ENCODE assay signal across 5 cellular contexts in the genomic region with DNA sequence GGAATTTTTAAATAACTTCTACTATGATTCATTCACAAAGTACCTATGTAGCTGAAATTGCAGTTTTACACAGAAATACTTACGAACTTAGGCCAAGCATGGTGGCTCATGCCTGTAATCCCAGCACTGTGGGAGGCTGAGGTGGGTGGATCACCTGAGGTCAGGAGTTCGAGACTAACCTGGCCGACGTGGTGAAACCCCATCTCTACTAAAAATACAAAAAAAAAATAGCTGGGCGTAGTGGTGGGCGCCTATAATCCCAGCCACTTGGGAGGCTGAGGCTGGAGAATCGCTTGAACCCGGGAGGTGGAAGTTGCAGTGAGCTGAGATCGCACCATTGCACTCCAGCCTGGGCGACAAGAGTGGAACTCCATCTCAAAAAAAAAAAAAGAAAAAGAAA. TPM values are rescaled to one million over a fixed set of nuclear protein-coding genes. Genes with fewer than 3 reads are reported as not detected.
A peak's percentile ranks its signal among the peaks of the same experiment; 100 is the strongest.
DNase-seq lines count a peak whose midpoint lies in the region; ATAC-seq, FAIRE-seq and TF ChIP-seq lines count a peak whose summit lies in the region.
"Not testable (repeated sequence)": the region's sequence is repeated elsewhere in the genome, so short reads cannot be mapped to it uniquely, and the experiment has no call there.

No MANE protein-coding gene starts in this region.

- in situ Hi-C loops in HepG2 (cut with HindIII; ENCODE audit: extremely low pct_ligation_motif_present, low pct_unique_long_range_greater_than_20kb): not testable (repeated sequence)

- H3K27ac ChIP-seq in A549; HEK293 (ENCODE audit: extremely low read depth, low read depth, low read length): not testable (repeated sequence)
- H3K27ac ChIP-seq in VCaP (peak overlapping the region; percentile 97), HepG2 (ENCODE audit: extremely low read length, insufficient read depth, low read length) (peak overlapping the region; percentile 75)

- not testable (repeated sequence) for ATAC-seq in A549, HepG2

- H3K9me3 ChIP-seq in A549; HEK293 (ENCODE audit: control insufficient read depth, insufficient read depth, low read depth, low read length); Loucy (ENCODE audit: insufficient read depth, low read depth, low read length); HepG2 (ENCODE audit: low read length): not testable (repeated sequence)

- H4K20me1 ChIP-seq in Loucy (ENCODE audit: insufficient read depth, low read length, poor library complexity, severe bottlenecking) (peaks cover 81% of the 10 kb centered on the region), HepG2 (ENCODE audit: insufficient read depth, low read length) (peaks cover 12% of the 10 kb centered on the region)

- not testable (repeated sequence) for H3K36me3 ChIP-seq in HEK293 (ENCODE audit: control insufficient read depth in 2 of 2, insufficient read depth in 1 of 2, low read length in 2 of 2); HepG2 (replicated peaks in 1 of 2; ENCODE audit: control insufficient read depth in 1 of 2, insufficient read depth in 2 of 2, low read length in 2 of 2)
- H3K36me3 ChIP-seq in Loucy (ENCODE audit: insufficient read depth, low read length): peaks cover 10% of the 10 kb centered on the region; the same call in 1 of the 2 replicates

- not testable (repeated sequence) for BruUV-seq in HepG2 (replicated peaks; lab: Mats Ljungman, UMichigan)

- not testable (repeated sequence) for H3K9ac ChIP-seq in Loucy (ENCODE audit: low read depth, low read length, poor library complexity, severe bottlenecking); HepG2 (ENCODE audit: insufficient read depth, low read depth, low read length)

- not testable (repeated sequence) for DNase-seq in A549 (ENCODE audit: low read depth in 1 of 2, low spot score in 1 of 2); HepG2 (ENCODE audit: low spot score)

- not testable (repeated sequence) for H3K4me3 ChIP-seq in A549; HEK293 (ENCODE audit: low read depth, low read length)
- H3K4me3 ChIP-seq in Loucy (ENCODE audit: low read length, poor library complexity, severe bottlenecking) (peak overlapping the region; percentile 56), HepG2 (replicated peaks in 1 of 3; ENCODE audit: insufficient read depth in 1 of 3, low read depth in 2 of 3, low read length in 3 of 3) (0 out of 6 replicates have a peak overlapping the region, but pooled peaks of 1 of the 3 experiments have one; percentile 41)

- POLR2A ChIA-PET in A549 (lab: Yijun Ruan, JAX); HEK293 (lab: Yijun Ruan, JAX); HepG2 (lab: Yijun Ruan, JAX): not testable (repeated sequence)

- not testable (repeated sequence) for H3K9me2 ChIP-seq in Loucy (replicated peaks; ENCODE audit: low read depth, low read length)

- not testable (repeated sequence) for H2AFZ ChIP-seq in Loucy (ENCODE audit: low read length); HepG2 (ENCODE audit: low read length)

- TF ChIP-seq RAD21 in A549 (conservative IDR thresholded peaks at IDR 0.05 in 1 of 2, IDR thresholded peaks at IDR 0.05 in 1 of 2); HepG2 (CRISPR knock-in tag; IDR thresholded peaks at IDR 0.05): not testable (repeated sequence)

- intact Hi-C loops in HepG2 (cut with micrococcal nuclease; ENCODE audit: unreplicated experiment): loop anchor here (1.0 kb wide), 1 partner anchor 8 kb away; no protein-coding TSS in a partner anchor

- H3F3A ChIP-seq in Loucy (ENCODE audit: low read depth): not testable (repeated sequence)

- H3K4me2 ChIP-seq in A549 (peak overlapping the region; percentile 59; the same call in 2 of the 3 replicates), Loucy (ENCODE audit: low read depth, low read length, poor library complexity, severe bottlenecking) (peak overlapping the region; percentile 95), HepG2 (ENCODE audit: low read depth, low read length) (peak overlapping the region; percentile 65; the same call in 1 of the 2 replicates)

- FAIRE-seq in A549 (lab: Jason Lieb, UNC); HepG2 (lab: Jason Lieb, UNC): not testable (repeated sequence)

- 86% methylated on average over 10 of the region's 10 CpGs for WGBS in A549 (ENCODE audit: missing lambda C conversion rate)
- 90% methylated on average over 10 of the region's 10 CpGs for WGBS in HepG2 (ENCODE audit: low lambda C conversion rate)

- TF ChIP-seq POLR2A in A549 (IDR thresholded peaks at IDR 0.05; ENCODE audit: low read length); HepG2 (IDR thresholded peaks at IDR 0.05; ENCODE audit: insufficient read depth in 1 of 2, low read depth in 2 of 2, low read length in 2 of 2): not testable (repeated sequence)

- not testable (repeated sequence) for TF ChIP-seq CTCF in A549 (IDR thresholded peaks at IDR 0.05); HEK293 (tag by site-specific recombination; IDR thresholded peaks at IDR 0.05); Loucy (conservative IDR thresholded peaks at IDR 0.05; ENCODE audit: low read length); VCaP (conservative IDR thresholded peaks at IDR 0.05); HepG2 (CRISPR knock-in tag; IDR thresholded peaks at IDR 0.05)

- not testable (repeated sequence) for H3K27me3 ChIP-seq in Loucy (ENCODE audit: insufficient read depth, low read length, poor library complexity, severe bottlenecking); HepG2 (ENCODE audit: control insufficient read depth in 1 of 2, insufficient read depth in 2 of 2, low read length in 2 of 2)

- CTCF ChIA-PET in A549 (lab: Yijun Ruan, JAX): interaction anchor here (0.7 kb wide), 1 partner anchor 1191 kb away, joined by 3 read pairs; no protein-coding TSS in a partner anchor
- CTCF ChIA-PET in HEK293 (lab: Yijun Ruan, JAX): interaction anchor here (0.6 kb wide), 1 partner anchor 1509 kb away, joined by 3 read pairs; no protein-coding TSS in a partner anchor
- CTCF ChIA-PET in HepG2 (lab: Yijun Ruan, JAX; ENCODE audit: low intra/inter-chr PET ratio, low total read pairs): not testable (repeated sequence)

- peaks cover 92% of the 10 kb centered on the region for H3K79me2 ChIP-seq in Loucy (ENCODE audit: insufficient read depth, low read length)
- H3K79me2 ChIP-seq in HepG2 (ENCODE audit: insufficient read depth, low read length): peaks cover 97% of the 10 kb centered on the region

- not testable (repeated sequence) for TF ChIP-seq EP300 in A549 (IDR thresholded peaks at IDR 0.05); HepG2 (IDR thresholded peaks at IDR 0.05; ENCODE audit: low read depth in 2 of 2, low read length in 2 of 2); HepG2 (CRISPR knock-in tag; IDR thresholded peaks at IDR 0.05; ENCODE audit: borderline replicate concordance)

- peaks cover 48% of the 10 kb centered on the region for H3K4me1 ChIP-seq in A549
- peaks cover 19% of the 10 kb centered on the region for H3K4me1 ChIP-seq in HEK293 (ENCODE audit: control insufficient read depth, insufficient read depth, low read length)
- peaks cover 50% of the 10 kb centered on the region for H3K4me1 ChIP-seq in Loucy (ENCODE audit: insufficient read depth, low read length, poor library complexity, severe bottlenecking)
- peaks cover 89% of the 10 kb centered on the region for H3K4me1 ChIP-seq in HepG2 (ENCODE audit: insufficient read depth, low read length)

RNA-seq across cellular contexts. Expression of a gene that starts 5.5 kb away (rescaled TPM):
- polyA plus RNA-seq in A549 (2011; rRNA removed) (84.3 and 107 TPM in 2 replicates), A549 (2017; fragmentation: RNase III; extraction: RNeasy Plus Mini Kit Qiagen cat#74134 plus additional on column Dnase treatment) (51.5 to 63.3 TPM (median 60.0 TPM) in 3 replicates), HepG2 (2011; rRNA removed) (29.0 and 36.6 TPM in 2 replicates)
- polyA plus RNA-seq in A549 (2012; cell fraction: cytosol; rRNA removed): 15.5 and 16.3 TPM in 2 replicates
- polyA plus RNA-seq in A549 (2012; cell fraction: nucleus; rRNA removed): 20.1 and 35.7 TPM in 2 replicates
- 23.7 and 32.4 TPM in 2 replicates for polyA minus RNA-seq in A549 (2011; rRNA and poly(A)+ RNA removed)
- 58.0 and 78.7 TPM in 2 replicates for total RNA-seq in HepG2 (2016; rRNA removed; fragmentation: Illumina TruSeq; extraction: Trizol)
- 31.0 and 34.0 TPM in 2 replicates for total RNA-seq in HepG2 (2016; cell fraction: cytosol; rRNA removed; fragmentation: Illumina TruSeq; extraction: Trizol; ENCODE audit: low read depth)
- total RNA-seq in HepG2 (2016; cell fraction: insoluble cytoplasmic fraction; rRNA removed; fragmentation: Illumina TruSeq; extraction: Trizol): 56.3 and 76.7 TPM in 2 replicates
- total RNA-seq in HepG2 (2016; cell fraction: membrane; rRNA removed; fragmentation: Illumina TruSeq; extraction: Trizol): 28.2 and 36.2 TPM in 2 replicates
- 48.6 and 60.5 TPM in 2 replicates for total RNA-seq in HepG2 (2016; cell fraction: nucleus; rRNA removed; fragmentation: Illumina TruSeq; extraction: Trizol)
- 10.5 and 18.5 TPM in 2 replicates for polyA plus RNA-seq in HepG2 (2011; cell fraction: cytosol; rRNA removed)
- 38.2 and 50.6 TPM in 2 replicates for polyA plus RNA-seq in HepG2 (2011; cell fraction: nucleus; rRNA removed)
- polyA plus RNA-seq in HepG2 (2012): 39.5 and 51.9 TPM in 2 replicates
- 1.4 and 1.5 TPM in 2 replicates for polyA plus RNA-seq in HepG2 (2016; cell fraction: cytosol; fragmentation: Illumina TruSeq; extraction: Trizol; ENCODE audit: low read depth)
- polyA plus RNA-seq in HepG2 (2016; cell fraction: insoluble cytoplasmic fraction; fragmentation: Illumina TruSeq; extraction: Trizol; ENCODE audit: low read depth): 32.4 and 34.1 TPM in 2 replicates
- 3.2 and 4.1 TPM in 2 replicates for polyA plus RNA-seq in HepG2 (2016; cell fraction: membrane; fragmentation: Illumina TruSeq; extraction: Trizol; ENCODE audit: low read depth)
- polyA plus RNA-seq in HepG2 (2016; cell fraction: nucleus; fragmentation: Illumina TruSeq; extraction: Trizol; ENCODE audit: insufficient read depth, low read depth): 61.0 and 74.0 TPM in 2 replicates
- 12.8 and 19.6 TPM in 2 replicates for polyA minus RNA-seq in HepG2 (2011; rRNA and poly(A)+ RNA removed; ENCODE audit: low replicate concordance)
- polyA minus RNA-seq in HepG2 (2011; cell fraction: cytosol; rRNA and poly(A)+ RNA removed): 42.8 and 49.6 TPM in 2 replicates
- 88.8 and 97.3 TPM in 2 replicates for polyA minus RNA-seq in HepG2 (2011; cell fraction: nucleus; rRNA and poly(A)+ RNA removed)

RNA-seq across cellular contexts. Expression of a gene that starts 36.9 kb away (rescaled TPM):
- polyA plus RNA-seq in A549 (2011; rRNA removed) (13.5 and 19.8 TPM in 2 replicates), A549 (2017; fragmentation: RNase III; extraction: RNeasy Plus Mini Kit Qiagen cat#74134 plus additional on column Dnase treatment) (15.4 to 17.1 TPM (median 15.7 TPM) in 3 replicates), HepG2 (2011; rRNA removed) (3.8 and 4.5 TPM in 2 replicates)
- polyA plus RNA-seq in A549 (2012; cell fraction: cytosol; rRNA removed): 2.4 and 2.6 TPM in 2 replicates
- 0.86 and 0.88 TPM in 2 replicates for polyA plus RNA-seq in A549 (2012; cell fraction: nucleus; rRNA removed)
- 4.8 and 5.9 TPM in 2 replicates for polyA minus RNA-seq in A549 (2011; rRNA and poly(A)+ RNA removed)
- 20.0 and 37.9 TPM in 2 replicates for total RNA-seq in HepG2 (2016; rRNA removed; fragmentation: Illumina TruSeq; extraction: Trizol)
- total RNA-seq in HepG2 (2016; cell fraction: cytosol; rRNA removed; fragmentation: Illumina TruSeq; extraction: Trizol; ENCODE audit: low read depth): 1.3 and 1.7 TPM in 2 replicates
- 18.6 and 39.1 TPM in 2 replicates for total RNA-seq in HepG2 (2016; cell fraction: insoluble cytoplasmic fraction; rRNA removed; fragmentation: Illumina TruSeq; extraction: Trizol)
- 4.6 and 4.8 TPM in 2 replicates for total RNA-seq in HepG2 (2016; cell fraction: membrane; rRNA removed; fragmentation: Illumina TruSeq; extraction: Trizol)
- 9.9 and 10.9 TPM in 2 replicates for total RNA-seq in HepG2 (2016; cell fraction: nucleus; rRNA removed; fragmentation: Illumina TruSeq; extraction: Trizol)
- polyA plus RNA-seq in HepG2 (2011; cell fraction: cytosol; rRNA removed): 1.4 and 2.4 TPM in 2 replicates
- 1.2 and 2.1 TPM in 2 replicates for polyA plus RNA-seq in HepG2 (2011; cell fraction: nucleus; rRNA removed)
- 9.7 and 10.0 TPM in 2 replicates for polyA plus RNA-seq in HepG2 (2012)
- 0.32 and 0.58 TPM in 2 replicates for polyA plus RNA-seq in HepG2 (2016; cell fraction: cytosol; fragmentation: Illumina TruSeq; extraction: Trizol; ENCODE audit: low read depth)
- 21.9 and 22.3 TPM in 2 replicates for polyA plus RNA-seq in HepG2 (2016; cell fraction: insoluble cytoplasmic fraction; fragmentation: Illumina TruSeq; extraction: Trizol; ENCODE audit: low read depth)
- 1.8 and 2.1 TPM in 2 replicates for polyA plus RNA-seq in HepG2 (2016; cell fraction: membrane; fragmentation: Illumina TruSeq; extraction: Trizol; ENCODE audit: low read depth)
- polyA plus RNA-seq in HepG2 (2016; cell fraction: nucleus; fragmentation: Illumina TruSeq; extraction: Trizol; ENCODE audit: insufficient read depth, low read depth): 8.5 and 9.4 TPM in 2 replicates
- polyA minus RNA-seq in HepG2 (2011; rRNA and poly(A)+ RNA removed; ENCODE audit: low replicate concordance): 1.7 and 4.1 TPM in 2 replicates
- 7.9 and 11.0 TPM in 2 replicates for polyA minus RNA-seq in HepG2 (2011; cell fraction: cytosol; rRNA and poly(A)+ RNA removed)
- polyA minus RNA-seq in HepG2 (2011; cell fraction: nucleus; rRNA and poly(A)+ RNA removed): 12.5 and 17.9 TPM in 2 replicates

RNA-seq across cellular contexts. Expression of a gene that starts 42.3 kb away (rescaled TPM):
- 4,402 and 4,948 TPM in 2 replicates for polyA plus RNA-seq in A549 (2011; rRNA removed)
- 770 and 800 TPM in 2 replicates for polyA plus RNA-seq in A549 (2012; cell fraction: cytosol; rRNA removed)
- 99.3 and 104 TPM in 2 replicates for polyA plus RNA-seq in A549 (2012; cell fraction: nucleus; rRNA removed)
- polyA plus RNA-seq in A549 (2017; fragmentation: RNase III; extraction: RNeasy Plus Mini Kit Qiagen cat#74134 plus additional on column Dnase treatment): 2,762 to 2,921 TPM (median 2,809 TPM) in 3 replicates
- polyA minus RNA-seq in A549 (2011; rRNA and poly(A)+ RNA removed): 453 and 718 TPM in 2 replicates
- 1,981 and 2,192 TPM in 2 replicates for total RNA-seq in HepG2 (2016; rRNA removed; fragmentation: Illumina TruSeq; extraction: Trizol)
- total RNA-seq in HepG2 (2016; cell fraction: cytosol; rRNA removed; fragmentation: Illumina TruSeq; extraction: Trizol; ENCODE audit: low read depth): 3,324 and 3,542 TPM in 2 replicates
- total RNA-seq in HepG2 (2016; cell fraction: insoluble cytoplasmic fraction; rRNA removed; fragmentation: Illumina TruSeq; extraction: Trizol): 1,946 and 2,347 TPM in 2 replicates
- total RNA-seq in HepG2 (2016; cell fraction: membrane; rRNA removed; fragmentation: Illumina TruSeq; extraction: Trizol): 4,900 and 5,247 TPM in 2 replicates
- 696 and 786 TPM in 2 replicates for total RNA-seq in HepG2 (2016; cell fraction: nucleus; rRNA removed; fragmentation: Illumina TruSeq; extraction: Trizol)
- polyA plus RNA-seq in HepG2 (2011; rRNA removed): 3,367 and 3,734 TPM in 2 replicates
- polyA plus RNA-seq in HepG2 (2011; cell fraction: cytosol; rRNA removed): 216 and 299 TPM in 2 replicates
- 168 and 341 TPM in 2 replicates for polyA plus RNA-seq in HepG2 (2011; cell fraction: nucleus; rRNA removed)
- 2,075 and 2,920 TPM in 2 replicates for polyA plus RNA-seq in HepG2 (2012)
- polyA plus RNA-seq in HepG2 (2016; cell fraction: cytosol; fragmentation: Illumina TruSeq; extraction: Trizol; ENCODE audit: low read depth): 4,668 and 5,281 TPM in 2 replicates
- polyA plus RNA-seq in HepG2 (2016; cell fraction: insoluble cytoplasmic fraction; fragmentation: Illumina TruSeq; extraction: Trizol; ENCODE audit: low read depth): 2,672 and 2,701 TPM in 2 replicates
- 6,074 and 6,302 TPM in 2 replicates for polyA plus RNA-seq in HepG2 (2016; cell fraction: membrane; fragmentation: Illumina TruSeq; extraction: Trizol; ENCODE audit: low read depth)
- 1,552 and 1,570 TPM in 2 replicates for polyA plus RNA-seq in HepG2 (2016; cell fraction: nucleus; fragmentation: Illumina TruSeq; extraction: Trizol; ENCODE audit: insufficient read depth, low read depth)
- 352 and 1,422 TPM in 2 replicates for polyA minus RNA-seq in HepG2 (2011; rRNA and poly(A)+ RNA removed; ENCODE audit: low replicate concordance)
- polyA minus RNA-seq in HepG2 (2011; cell fraction: cytosol; rRNA and poly(A)+ RNA removed): 513 and 618 TPM in 2 replicates
- 284 and 353 TPM in 2 replicates for polyA minus RNA-seq in HepG2 (2011; cell fraction: nucleus; rRNA and poly(A)+ RNA removed)

RNA-seq across cellular contexts. Expression of a gene that starts 48.5 kb away (rescaled TPM):
- polyA plus RNA-seq in A549 (2011; rRNA removed) (5.7 and 5.9 TPM in 2 replicates), A549 (2017; fragmentation: RNase III; extraction: RNeasy Plus Mini Kit Qiagen cat#74134 plus additional on column Dnase treatment) (3.3 to 5.7 TPM (median 5.2 TPM) in 3 replicates), HepG2 (2011; rRNA removed) (0.33 and 0.39 TPM in 2 replicates)
- 0.63 and 0.82 TPM in 2 replicates for polyA plus RNA-seq in A549 (2012; cell fraction: cytosol; rRNA removed)
- polyA plus RNA-seq in A549 (2012; cell fraction: nucleus; rRNA removed): 0.34 and 0.40 TPM in 2 replicates
- polyA minus RNA-seq in A549 (2011; rRNA and poly(A)+ RNA removed): 3.6 and 4.7 TPM in 2 replicates
- 1.4 TPM in 2 replicates for total RNA-seq in HepG2 (2016; rRNA removed; fragmentation: Illumina TruSeq; extraction: Trizol)
- 0.71 and 1.1 TPM in 2 replicates for total RNA-seq in HepG2 (2016; cell fraction: cytosol; rRNA removed; fragmentation: Illumina TruSeq; extraction: Trizol; ENCODE audit: low read depth)
- 1.2 and 1.6 TPM in 2 replicates for total RNA-seq in HepG2 (2016; cell fraction: insoluble cytoplasmic fraction; rRNA removed; fragmentation: Illumina TruSeq; extraction: Trizol)
- 1.1 and 1.6 TPM in 2 replicates for total RNA-seq in HepG2 (2016; cell fraction: membrane; rRNA removed; fragmentation: Illumina TruSeq; extraction: Trizol)
- 0.56 and 1.2 TPM in 2 replicates for total RNA-seq in HepG2 (2016; cell fraction: nucleus; rRNA removed; fragmentation: Illumina TruSeq; extraction: Trizol)
- polyA plus RNA-seq in HepG2 (2011; cell fraction: cytosol; rRNA removed): 0.16 and 0.31 TPM in 2 replicates
- polyA plus RNA-seq in HepG2 (2011; cell fraction: nucleus; rRNA removed): 0.08 and 0.24 TPM in 2 replicates
- 0.43 and 0.58 TPM in 2 replicates for polyA plus RNA-seq in HepG2 (2012)
- 0.05 TPM in 1 of 2 replicates, not detected in the other for polyA plus RNA-seq in HepG2 (2016; cell fraction: cytosol; fragmentation: Illumina TruSeq; extraction: Trizol; ENCODE audit: low read depth)
- polyA plus RNA-seq in HepG2 (2016; cell fraction: insoluble cytoplasmic fraction; fragmentation: Illumina TruSeq; extraction: Trizol; ENCODE audit: low read depth): 0.73 and 1.0 TPM in 2 replicates
- 0.08 and 0.15 TPM in 2 replicates for polyA plus RNA-seq in HepG2 (2016; cell fraction: membrane; fragmentation: Illumina TruSeq; extraction: Trizol; ENCODE audit: low read depth)
- 0.66 and 0.81 TPM in 2 replicates for polyA plus RNA-seq in HepG2 (2016; cell fraction: nucleus; fragmentation: Illumina TruSeq; extraction: Trizol; ENCODE audit: insufficient read depth, low read depth)
- 0.26 and 9.3 TPM in 2 replicates for polyA minus RNA-seq in HepG2 (2011; rRNA and poly(A)+ RNA removed; ENCODE audit: low replicate concordance)
- 0.20 TPM in 1 of 2 replicates, not detected in the other for polyA minus RNA-seq in HepG2 (2011; cell fraction: cytosol; rRNA and poly(A)+ RNA removed)
- 0.26 and 0.62 TPM in 2 replicates for polyA minus RNA-seq in HepG2 (2011; cell fraction: nucleus; rRNA and poly(A)+ RNA removed)
